In genomic region chr5:76944638-76945037, GRCh38 we compare ENCODE assay signal across 21 cellular contexts. TPM values are rescaled to one million over a fixed set of nuclear protein-coding genes. Genes with fewer than 3 reads are reported as not detected.
DNase-seq lines count a peak whose midpoint lies in the region; ATAC-seq, FAIRE-seq and TF ChIP-seq lines count a peak whose summit lies in the region.
"Had no signal": no experiment of that assay in that cellular context is flagged by ENCODE, and none has a peak within 500 bp of the region (broad histone marks: within the 10 kb centered on the region; RNA-seq: fewer than 3 reads in every experiment).

No MANE protein-coding gene starts in this region.

- H3K14ac ChIP-seq in H1 (ENCODE audit: insufficient read length) (no peak overlapping the region), mesenchymal stem cell (ENCODE audit: low read length in 2 of 2) (no peak overlapping the region)

- H2AFZ ChIP-seq in HepG2 (ENCODE audit: low read length) (no peak overlapping the region), H1 (ENCODE audit: low read length) (peak overlapping the region; percentile 66; the same call in 1 of the 2 replicates), mesenchymal stem cell (ENCODE audit: low read depth, low read length) (no peak overlapping the region)

- no TSS peak for BruUV-seq in HepG2 (replicated peaks; lab: Mats Ljungman, UMichigan)

- H3K56ac ChIP-seq in H1 (replicated peaks; ENCODE audit: insufficient read length, low read depth, low read length): no peak overlapping the region

- 12% methylated on average over 5 of the region's 5 CpGs for WGBS in HepG2 (ENCODE audit: low lambda C conversion rate)
- WGBS in right lobe of liver (ENCODE audit: insufficient coverage, low coverage, low lambda C conversion rate, missing lambda C conversion rate): 52% methylated on average over 4 of the region's 5 CpGs
- 93% methylated on average over 5 of the region's 5 CpGs; no CpG with 5 or more reads in 1 of the 2 experiments for WGBS in H1 (ENCODE audit: extremely low coverage in 1 of 2, insufficient coverage in 1 of 2, insufficient read length in 1 of 2, insufficient replicate concordance in 2 of 2, low coverage in 1 of 2, low lambda C conversion rate in 2 of 2, missing lambda C conversion rate in 1 of 2), 2 experiments
- 83% methylated on average over 5 of the region's 5 CpGs for WGBS in mesenchymal stem cell

- intact Hi-C loops in HepG2 (cut with micrococcal nuclease; ENCODE audit: unreplicated experiment) (no loop called here), right lobe of liver (cut with DNase I) (no loop called here)

- H4K91ac ChIP-seq in H1 (replicated peaks; ENCODE audit: insufficient read length, low read length) (no peak overlapping the region), mesenchymal stem cell (ENCODE audit: low read length) (no peak overlapping the region)

- H3K4me1 ChIP-seq in HepG2 (ENCODE audit: insufficient read depth, low read length) (peaks cover 18% of the 10 kb centered on the region), right lobe of liver (no peaks in the 10 kb centered on the region), H1 (replicated peaks in 1 of 4; ENCODE audit: control insufficient read depth in 3 of 4, insufficient read depth in 4 of 4, low read length in 3 of 4) (no peaks in the 10 kb centered on the region), mesenchymal stem cell (ENCODE audit: control insufficient read depth, insufficient read depth, low read depth, low read length) (peaks cover 16% of the 10 kb centered on the region)

- POLR2A ChIA-PET in HepG2 (lab: Yijun Ruan, JAX): no interaction called here
- POLR2A ChIA-PET in H1 (lab: Charles Lee; ENCODE audit: partially characterized antibody): interaction anchor here (1.2 kb wide), 1 partner anchor 10 kb away, joined by 3 read pairs; no protein-coding TSS in a partner anchor

- no peak overlapping the region for H2BK20ac ChIP-seq in H1 (ENCODE audit: low read length)

- H3K79me1 ChIP-seq in H1 (ENCODE audit: low read depth, low read length): no peaks in the 10 kb centered on the region
- peaks cover 1% of the 10 kb centered on the region for H3K79me1 ChIP-seq in mesenchymal stem cell (replicated peaks; ENCODE audit: low read length, poor library complexity, severe bottlenecking)

- TF ChIP-seq RAD21 in HepG2 (CRISPR knock-in tag; IDR thresholded peaks at IDR 0.05): no peak
- no peak for TF ChIP-seq RAD21 in H1 (IDR thresholded peaks at IDR 0.05 in 1 of 2, conservative IDR thresholded peaks at IDR 0.05 in 1 of 2; ENCODE audit: low read depth in 2 of 2, low read length in 2 of 2)

- H3K27ac ChIP-seq in HepG2 (ENCODE audit: extremely low read length, insufficient read depth, low read length) (no peak overlapping the region), right lobe of liver (no peak overlapping the region), H1 (ENCODE audit: low read depth, low read length) (no peak overlapping the region), mesenchymal stem cell (ENCODE audit: low read length, poor library complexity, severe bottlenecking) (peak overlapping the region; percentile 57)
- H3K27ac ChIP-seq: 22Rv1 had no signal

- H3K36me3 ChIP-seq in HepG2 (replicated peaks in 1 of 2; ENCODE audit: control insufficient read depth in 1 of 2, insufficient read depth in 2 of 2, low read length in 2 of 2) (no peaks in the 10 kb centered on the region), right lobe of liver (no peaks in the 10 kb centered on the region), H1 (ENCODE audit: control insufficient read depth in 2 of 4, insufficient read depth in 4 of 4, low read length in 3 of 4) (no peaks in the 10 kb centered on the region), mesenchymal stem cell (ENCODE audit: control insufficient read depth in 1 of 2, insufficient read depth in 2 of 2, low read depth in 1 of 2, low read length in 2 of 2) (no peaks in the 10 kb centered on the region)

- H4K20me1 ChIP-seq in HepG2 (ENCODE audit: insufficient read depth, low read length) (no peaks in the 10 kb centered on the region), H1 (replicated peaks in 1 of 2; ENCODE audit: control insufficient read depth in 1 of 2, insufficient read depth in 2 of 2, low read length in 2 of 2) (no peaks in the 10 kb centered on the region)

- H2AK5ac ChIP-seq in H1 (ENCODE audit: low read depth, low read length): no peak overlapping the region
- no peak overlapping the region for H2AK5ac ChIP-seq in mesenchymal stem cell (ENCODE audit: low read length, severe bottlenecking)

- ATAC-seq in HepG2 (peak; percentile 54), right lobe of liver (no peak), HG02981 (IDR thresholded peaks at IDR 0.05; ENCODE audit: unreplicated experiment) (no peak), GM21381 (IDR thresholded peaks at IDR 0.05; ENCODE audit: unreplicated experiment) (no peak)

- H3K4ac ChIP-seq in H1 (replicated peaks; ENCODE audit: insufficient read length, low read depth, low read length) (no peak overlapping the region), mesenchymal stem cell (ENCODE audit: low read depth in 1 of 2, low read length in 2 of 2) (no peak overlapping the region)

- FAIRE-seq in HepG2 (lab: Jason Lieb, UNC) (no peak), H1 (lab: Jason Lieb, UNC) (no peak), urothelium cell line (lab: Jason Lieb, UNC) (peak; percentile 40)
- FAIRE-seq: G401.6, GM12891 had no signal

- H2BK120ac ChIP-seq in H1 (replicated peaks; ENCODE audit: low read depth, low read length) (no peak overlapping the region), mesenchymal stem cell (ENCODE audit: low read depth, low read length) (no peak overlapping the region)

- no peak overlapping the region for H3K23ac ChIP-seq in H1 (ENCODE audit: insufficient read length)
- no peak overlapping the region for H3K23ac ChIP-seq in mesenchymal stem cell (ENCODE audit: low read length in 2 of 2)

- H4K5ac ChIP-seq in H1 (ENCODE audit: insufficient read length, low read depth, low read length): no peak overlapping the region

- no peak overlapping the region for H3K9ac ChIP-seq in HepG2 (ENCODE audit: insufficient read depth, low read depth, low read length)
- H3K9ac ChIP-seq in H1 (replicated peaks in 1 of 4; ENCODE audit: extremely low read depth in 1 of 4, low read depth in 3 of 4, low read length in 3 of 4): no peak overlapping the region
- no peak overlapping the region for H3K9ac ChIP-seq in mesenchymal stem cell (ENCODE audit: low read length)

- H3K18ac ChIP-seq in H1 (ENCODE audit: extremely low read depth, low read length): no peak overlapping the region
- H3K18ac ChIP-seq in mesenchymal stem cell (ENCODE audit: low read depth in 1 of 2, low read length in 2 of 2): no peak overlapping the region

- TF ChIP-seq POLR2A in HepG2 (IDR thresholded peaks at IDR 0.05; ENCODE audit: insufficient read depth in 1 of 2, low read depth in 2 of 2, low read length in 2 of 2) (no peak), right lobe of liver (IDR thresholded peaks at IDR 0.05) (no peak), H1 (IDR thresholded peaks at IDR 0.05; ENCODE audit: control extremely low read depth in 1 of 2, low read depth in 2 of 2, low read length in 2 of 2) (no peak)

- H2BK15ac ChIP-seq in H1 (ENCODE audit: low read length) (no peak overlapping the region), mesenchymal stem cell (ENCODE audit: low read depth, poor library complexity, severe bottlenecking) (no peak overlapping the region)

- H3K4me3 ChIP-seq in HepG2 (replicated peaks in 1 of 3; ENCODE audit: insufficient read depth in 1 of 3, low read depth in 2 of 3, low read length in 3 of 3) (no peak overlapping the region), right lobe of liver (no peak overlapping the region), H1 (ENCODE audit: extremely low read depth in 1 of 4, insufficient read depth in 2 of 4, low read depth in 3 of 4, low read length in 4 of 4) (no peak overlapping the region), mesenchymal stem cell (ENCODE audit: insufficient read depth in 1 of 2, low read depth in 1 of 2, low read length in 2 of 2) (no peak overlapping the region)

- H2BK12ac ChIP-seq in H1 (ENCODE audit: low read depth, low read length) (no peak overlapping the region), mesenchymal stem cell (ENCODE audit: low read length in 2 of 2) (no peak overlapping the region)

- TF ChIP-seq CTCF in HepG2 (CRISPR knock-in tag; IDR thresholded peaks at IDR 0.05): no peak
- TF ChIP-seq CTCF in right lobe of liver (IDR thresholded peaks at IDR 0.05): no peak
- TF ChIP-seq CTCF in H1 (IDR thresholded peaks at IDR 0.05; ENCODE audit: control extremely low read depth in 1 of 3, insufficient read depth in 1 of 3, low read depth in 1 of 3, low read length in 3 of 3): no peak

- in situ Hi-C loops in HepG2 (cut with HindIII; ENCODE audit: extremely low pct_ligation_motif_present, low pct_unique_long_range_greater_than_20kb): no loop called here

- no peak overlapping the region for H2BK5ac ChIP-seq in H1 (ENCODE audit: low read depth, low read length)
- H2BK5ac ChIP-seq in mesenchymal stem cell (ENCODE audit: low read depth, low read length, poor library complexity, severe bottlenecking): no peak overlapping the region

- no peak for TF ChIP-seq EP300 in HepG2 (IDR thresholded peaks at IDR 0.05; ENCODE audit: low read depth in 2 of 2, low read length in 2 of 2)
- no peak for TF ChIP-seq EP300 in HepG2 (CRISPR knock-in tag; IDR thresholded peaks at IDR 0.05; ENCODE audit: borderline replicate concordance)
- no peak for TF ChIP-seq EP300 in H1 (IDR thresholded peaks at IDR 0.05; ENCODE audit: borderline replicate concordance in 1 of 2, low read depth in 2 of 2, low read length in 2 of 2)

- no peak for DNase-seq in HepG2 (ENCODE audit: low spot score)
- no peak for DNase-seq in right lobe of liver
- no peak for DNase-seq in H1 (ENCODE audit: low read depth in 1 of 2, low spot score in 2 of 2)
- DNase-seq in mesenchymal stem cell: no peak
- no peak for DNase-seq in urothelium cell line (ENCODE audit: low spot score)
- no peak for DNase-seq in AG08396 (ENCODE audit: low spot score)
- DNase-seq: C1 segment of cervical spinal cord; Calu3; CD4-positive, alpha-beta T cell; DMS 273 treated with DMSO at 0.1 percent for 48 hours; EL; GOT3; HCEC 1CT; HFFc6 had no signal

- peaks cover 0 to 7% of the 10 kb centered on the region in 2 experiments; a peak in 2 of 5 replicates for H3K27me3 ChIP-seq in HepG2 (ENCODE audit: control insufficient read depth in 1 of 2, insufficient read depth in 2 of 2, low read length in 2 of 2)
- H3K27me3 ChIP-seq in right lobe of liver: no peaks in the 10 kb centered on the region
- H3K27me3 ChIP-seq in H1 (replicated peaks in 1 of 4; ENCODE audit: control insufficient read depth in 3 of 4, extremely low read depth in 1 of 4, insufficient read depth in 3 of 4, low read length in 3 of 4): no peaks in the 10 kb centered on the region
- H3K27me3 ChIP-seq in mesenchymal stem cell (ENCODE audit: control insufficient read depth in 1 of 2, insufficient read depth in 1 of 2, low read length in 2 of 2): no peaks in the 10 kb centered on the region

- no peaks in the 10 kb centered on the region for H3K9me3 ChIP-seq in HepG2 (ENCODE audit: low read length)
- no peaks in the 10 kb centered on the region for H3K9me3 ChIP-seq in right lobe of liver
- no peaks in the 10 kb centered on the region for H3K9me3 ChIP-seq in H1 (ENCODE audit: insufficient read depth in 2 of 2, low read depth in 1 of 2, low read length in 1 of 2)
- H3K9me3 ChIP-seq in mesenchymal stem cell (ENCODE audit: control insufficient read depth, low read length): no peaks in the 10 kb centered on the region

- no peak overlapping the region for H4K8ac ChIP-seq in H1 (ENCODE audit: extremely low read depth, insufficient read depth, low read length)
- no peak overlapping the region for H4K8ac ChIP-seq in mesenchymal stem cell (ENCODE audit: low read length)

- 0 out of 2 replicates have a peak overlapping the region, but pooled peaks have one; percentile 9 for H3K4me2 ChIP-seq in HepG2 (ENCODE audit: low read depth, low read length)
- no peak overlapping the region for H3K4me2 ChIP-seq in H1 (ENCODE audit: insufficient read depth in 1 of 2, low read depth in 2 of 2, low read length in 2 of 2)
- no peak overlapping the region for H3K4me2 ChIP-seq in mesenchymal stem cell (ENCODE audit: low read length, poor library complexity, severe bottlenecking)

- H3K79me2 ChIP-seq in HepG2 (ENCODE audit: insufficient read depth, low read length) (no peaks in the 10 kb centered on the region), H1 (ENCODE audit: control insufficient read depth in 1 of 2, insufficient read depth in 2 of 2, low read length in 2 of 2) (no peaks in the 10 kb centered on the region)

- no peaks in the 10 kb centered on the region; the same call in 1 of the 2 replicates for H3K23me2 ChIP-seq in H1 (ENCODE audit: low read depth, low read length)

- CTCF ChIA-PET in HepG2 (lab: Yijun Ruan, JAX; ENCODE audit: low intra/inter-chr PET ratio, low total read pairs): no interaction called here
- CTCF ChIA-PET in H1 (lab: Charles Lee; ENCODE audit: partially characterized antibody): interaction anchor here (1.2 to 1.9 kb wide), 2 partner anchors 71 to 170 kb away, joined by 3 to 7 read pairs; no protein-coding TSS in a partner anchor

RNA-seq across cellular contexts. Expression of gene CRHBP, which starts 8.2 kb away (rescaled TPM):
- total RNA-seq in HepG2 (2016; rRNA removed; fragmentation: Illumina TruSeq; extraction: Trizol) (not detected in 2 replicates), right lobe of liver (100 to 1,000 TPM in 2 of 6 experiments, 10 to 100 TPM in 4; 19.2 to 130 (median 40.6) TPM)
- not detected in 2 replicates for total RNA-seq in HepG2 (2016; cell fraction: cytosol; rRNA removed; fragmentation: Illumina TruSeq; extraction: Trizol; ENCODE audit: low read depth)
- not detected in 2 replicates for total RNA-seq in HepG2 (2016; cell fraction: insoluble cytoplasmic fraction; rRNA removed; fragmentation: Illumina TruSeq; extraction: Trizol)
- total RNA-seq in HepG2 (2016; cell fraction: membrane; rRNA removed; fragmentation: Illumina TruSeq; extraction: Trizol): not detected in 2 replicates
- total RNA-seq in HepG2 (2016; cell fraction: nucleus; rRNA removed; fragmentation: Illumina TruSeq; extraction: Trizol): not detected in 2 replicates
- polyA plus RNA-seq in HepG2 (2011; rRNA removed) (not detected in 2 replicates), H1 (2011; rRNA removed) (0.30 and 0.42 TPM in 2 replicates)
- polyA plus RNA-seq in HepG2 (2011; cell fraction: cytosol; rRNA removed): not detected in 2 replicates
- 0.26 TPM in 1 of 2 replicates, not detected in the other for polyA plus RNA-seq in HepG2 (2011; cell fraction: nucleus; rRNA removed)
- not detected in 2 replicates for polyA plus RNA-seq in HepG2 (2012)
- polyA plus RNA-seq in HepG2 (2016; cell fraction: cytosol; fragmentation: Illumina TruSeq; extraction: Trizol; ENCODE audit: low read depth): not detected in 2 replicates
- not detected in 2 replicates for polyA plus RNA-seq in HepG2 (2016; cell fraction: insoluble cytoplasmic fraction; fragmentation: Illumina TruSeq; extraction: Trizol; ENCODE audit: low read depth)
- not detected in 2 replicates for polyA plus RNA-seq in HepG2 (2016; cell fraction: membrane; fragmentation: Illumina TruSeq; extraction: Trizol; ENCODE audit: low read depth)
- polyA plus RNA-seq in HepG2 (2016; cell fraction: nucleus; fragmentation: Illumina TruSeq; extraction: Trizol; ENCODE audit: insufficient read depth, low read depth): not detected in 2 replicates
- polyA minus RNA-seq in HepG2 (2011; rRNA and poly(A)+ RNA removed; ENCODE audit: low replicate concordance): not detected in 2 replicates
- polyA minus RNA-seq in HepG2 (2011; cell fraction: cytosol; rRNA and poly(A)+ RNA removed): not detected in 2 replicates
- 0.77 TPM in 1 of 2 replicates, not detected in the other for polyA minus RNA-seq in HepG2 (2011; cell fraction: nucleus; rRNA and poly(A)+ RNA removed)
- not detected in 2 replicates for total RNA-seq in H1 (2021; fragmentation: NEBNext Ultra II Directional; extraction: Animal tissue kit (Norgen Biotek cat#: 25700))
- polyA plus RNA-seq in H1 (2011; cell fraction: cytosol; rRNA removed): 0.21 TPM
- 0.68 TPM for polyA plus RNA-seq in H1 (2011; cell fraction: nucleus; rRNA removed)
- polyA plus RNA-seq in H1 (2012, experiment 1 of 2): 0.47 to 2.6 TPM (median 1.6 TPM) in 4 replicates
- 0.33 TPM for polyA plus RNA-seq in H1 (2012, experiment 2 of 2)
- polyA plus RNA-seq in H1 (2013, experiment 1 of 2): 0.26 TPM
- 0.13 TPM for polyA plus RNA-seq in H1 (2013, experiment 2 of 2)
- 0.13 and 0.17 TPM in 2 replicates for polyA minus RNA-seq in H1 (2011; rRNA and poly(A)+ RNA removed)
- polyA minus RNA-seq in H1 (2011; cell fraction: cytosol; rRNA and poly(A)+ RNA removed): not detected
- not detected for polyA minus RNA-seq in H1 (2011; cell fraction: nucleus; rRNA and poly(A)+ RNA removed)
- polyA plus RNA-seq in mesenchymal stem cell (2013, experiment 1 of 2): 0.21 TPM
- not detected for polyA plus RNA-seq in mesenchymal stem cell (2013, experiment 2 of 2)
- total RNA-seq: A673; Calu3; CD4-positive, alpha-beta T cell; HFFc6; HT-29 had no signal

Comparison
In these comparisons a context has a peak if more than half of its experiments do, and no peak if none do; other contexts are left out.
1. RNA of gene CRHBP, which starts 8.2 kb away (total RNA-seq): 19.2 to 130 TPM in right lobe of liver; not detected in H1 and not detected in HepG2; every median in the first group is over 10 times any median in the second.